Comparison of ENCODE assay signal across 9 cellular contexts in the genomic region with DNA sequence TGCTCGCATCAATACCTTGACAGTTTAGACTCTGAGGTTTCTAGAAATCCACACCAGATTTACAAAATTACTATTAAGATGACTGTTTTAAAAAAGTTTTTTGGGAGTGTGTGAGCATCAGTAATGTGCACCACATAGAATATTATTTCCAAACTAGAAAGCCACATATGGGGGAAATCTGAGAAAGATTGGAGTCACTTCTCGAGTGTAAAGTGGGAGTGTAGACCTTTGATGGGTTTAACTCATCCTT. TPM values are rescaled to one million over a fixed set of nuclear protein-coding genes. Genes with fewer than 3 reads are reported as not detected.
DNase-seq lines count a peak whose midpoint lies in the region; ATAC-seq and TF ChIP-seq lines count a peak whose summit lies in the region.
"Had no signal": no experiment of that assay in that cellular context is flagged by ENCODE, and none has a peak within 500 bp of the region (broad histone marks: within the 10 kb centered on the region; RNA-seq: fewer than 3 reads in every experiment).

No MANE protein-coding gene starts in this region.

- H3K27me3 Mint-ChIP-seq in activated T-helper 2 cell treated with anti-CD3 and anti-CD28 coated beads, Interferon-gamma antibody, Interleukin-2, Interleukin-4, amounts not matched to agents 10 μg/mL and 5 μg/mL and 100 μg/mL, durations not matched to agents 14 hours and 24 hours and 36 hours (ENCODE audit: low read depth), result peaks cover 41% of the 10 kb centered on the region
- H3K27me3 Mint-ChIP-seq in naive thymus-derived CD4-positive, alpha-beta T cell, result peaks cover 23 to 54% (median 43%) of the 10 kb centered on the region in 5 donors

- no peak overlapping the region for H3K27ac Mint-ChIP-seq in activated T-helper 2 cell treated with anti-CD3 and anti-CD28 coated beads, Interferon-gamma antibody, Interleukin-2, Interleukin-4, amounts not matched to agents 10 μg/mL and 5 μg/mL and 100 μg/mL, durations not matched to agents 14 hours and 24 hours and 36 hours
- no peak overlapping the region for H3K27ac Mint-ChIP-seq in naive thymus-derived CD4-positive, alpha-beta T cell

- H3K27me3 ChIP-seq in BE2C, result no peaks in the 10 kb centered on the region
- peaks cover 0 to 14% of the 10 kb centered on the region in 2 donors for H3K27me3 ChIP-seq in naive thymus-derived CD4-positive, alpha-beta T cell (ENCODE audit: control insufficient read depth in 2 of 2, insufficient read depth in 2 of 2, low read length in 2 of 2)

- no peaks in the 10 kb centered on the region for H3K36me3 ChIP-seq in BE2C
- no peaks in the 10 kb centered on the region for H3K36me3 ChIP-seq in naive thymus-derived CD4-positive, alpha-beta T cell (ENCODE audit: control insufficient read depth in 2 of 3, insufficient read depth in 3 of 3, low read length in 3 of 3)

- H3K4me3 ChIP-seq in BE2C (ENCODE audit: low read depth, low read length) (peak overlapping the region; percentile 60), GM12865 (ENCODE audit: low read depth, low read length) (peak overlapping the region; percentile 93)
- peak overlapping the region; percentile 33 for H3K4me3 ChIP-seq in naive thymus-derived CD4-positive, alpha-beta T cell (ENCODE audit: low read length)

- no peak for DNase-seq in BE2C
- DNase-seq in GM12865 (ENCODE audit: low read depth), result no peak
- no peak for DNase-seq in activated T-helper 2 cell treated with anti-CD3 and anti-CD28 coated beads, Interferon-gamma antibody, Interleukin-2, Interleukin-4, amounts not matched to agents 10 μg/mL and 5 μg/mL and 100 μg/mL, durations not matched to agents 14 hours and 24 hours and 36 hours (ENCODE audit: low spot score)
- DNase-seq in naive thymus-derived CD4-positive, alpha-beta T cell, result no peak
- DNase-seq in NCI-H2227 (lab: John Stamatoyannopoulos, UW; ENCODE audit: unreplicated experiment), result no peak
- DNase-seq in NCI-H510A treated with DMSO at 0.1 percent for 48 hours (lab: John Stamatoyannopoulos, UW), result no peak

- no peak for ATAC-seq in naive thymus-derived CD4-positive, alpha-beta T cell
- ATAC-seq in HG03469 (IDR thresholded peaks at IDR 0.05; ENCODE audit: unreplicated experiment), result no peak
- no peak for ATAC-seq in GM18520 (IDR thresholded peaks at IDR 0.05; ENCODE audit: unreplicated experiment)

- H3K9me3 ChIP-seq in BE2C, result no peaks in the 10 kb centered on the region
- no peaks in the 10 kb centered on the region for H3K9me3 ChIP-seq in naive thymus-derived CD4-positive, alpha-beta T cell (ENCODE audit: control insufficient read depth in 2 of 3, low read length in 3 of 3)

- intact Hi-C loops in activated T-helper 2 cell treated with anti-CD3 and anti-CD28 coated beads, Interferon-gamma antibody, Interleukin-2, Interleukin-4, amounts not matched to agents 10 μg/mL and 5 μg/mL and 100 μg/mL, durations not matched to agents 14 hours and 24 hours and 36 hours (cut with micrococcal nuclease), result loop anchor here (5.0 kb wide), 1 partner anchor 44 kb away; the partner anchor contains the start of gene FOXJ3
- intact Hi-C loops in naive thymus-derived CD4-positive, alpha-beta T cell (cut with micrococcal nuclease), result loop anchor here in 1 of 2 donors (2.0 to 5.0 kb wide), 2 partner anchors 47 to 76 kb away; partner anchors contain the start of genes FOXJ3, PPCS and ZMYND12

- H3K9me3 Mint-ChIP-seq in activated T-helper 2 cell treated with anti-CD3 and anti-CD28 coated beads, Interferon-gamma antibody, Interleukin-2, Interleukin-4, amounts not matched to agents 10 μg/mL and 5 μg/mL and 100 μg/mL, durations not matched to agents 14 hours and 24 hours and 36 hours, result no peaks in the 10 kb centered on the region
- no peaks in the 10 kb centered on the region for H3K9me3 Mint-ChIP-seq in naive thymus-derived CD4-positive, alpha-beta T cell

- POLR2A ChIA-PET in naive thymus-derived CD4-positive, alpha-beta T cell (lab: Charles Lee), result interaction anchor here (0.9 kb wide), 1 partner anchor 66 kb away, joined by 3 read pairs; no protein-coding TSS in a partner anchor

- no peak overlapping the region for H3K27ac ChIP-seq in naive thymus-derived CD4-positive, alpha-beta T cell (ENCODE audit: low read depth, low read length)

- H3K4me3 Mint-ChIP-seq in activated T-helper 2 cell treated with anti-CD3 and anti-CD28 coated beads, Interferon-gamma antibody, Interleukin-2, Interleukin-4, amounts not matched to agents 10 μg/mL and 5 μg/mL and 100 μg/mL, durations not matched to agents 14 hours and 24 hours and 36 hours (ENCODE audit: low read depth), result peak overlapping the region; percentile 78
- peak overlapping the region; percentile 61 to 84 (median 72) for H3K4me3 Mint-ChIP-seq in naive thymus-derived CD4-positive, alpha-beta T cell

- peaks cover 2% of the 10 kb centered on the region for H3K4me1 Mint-ChIP-seq in activated T-helper 2 cell treated with anti-CD3 and anti-CD28 coated beads, Interferon-gamma antibody, Interleukin-2, Interleukin-4, amounts not matched to agents 10 μg/mL and 5 μg/mL and 100 μg/mL, durations not matched to agents 14 hours and 24 hours and 36 hours (ENCODE audit: low read depth)
- H3K4me1 Mint-ChIP-seq in naive thymus-derived CD4-positive, alpha-beta T cell, result peaks cover 0 to 15% (median 7%) of the 10 kb centered on the region in 7 donors

- CTCF ChIA-PET in naive thymus-derived CD4-positive, alpha-beta T cell (lab: Charles Lee), result interaction anchor here (0.7 kb wide), 1 partner anchor 16 kb away, joined by 3 read pairs; no protein-coding TSS in a partner anchor

- no peaks in the 10 kb centered on the region for H3K36me3 Mint-ChIP-seq in activated T-helper 2 cell treated with anti-CD3 and anti-CD28 coated beads, Interferon-gamma antibody, Interleukin-2, Interleukin-4, amounts not matched to agents 10 μg/mL and 5 μg/mL and 100 μg/mL, durations not matched to agents 14 hours and 24 hours and 36 hours (ENCODE audit: low read depth)
- no peaks in the 10 kb centered on the region for H3K36me3 Mint-ChIP-seq in naive thymus-derived CD4-positive, alpha-beta T cell

- TF ChIP-seq CTCF in BE2C (IDR thresholded peaks at IDR 0.05; ENCODE audit: low read depth, low read length), result no peak
- TF ChIP-seq CTCF in GM12865 (IDR thresholded peaks at IDR 0.05; ENCODE audit: insufficient read depth, low read depth, low read length, missing control alignments), result no peak

- no peaks in the 10 kb centered on the region for H3K4me1 ChIP-seq in BE2C
- H3K4me1 ChIP-seq in naive thymus-derived CD4-positive, alpha-beta T cell (ENCODE audit: control insufficient read depth in 2 of 2, insufficient read depth in 2 of 2, low read length in 2 of 2), result no peaks in the 10 kb centered on the region

RNA-seq across cellular contexts. Expression of gene RIMKLA, which starts 0.8 kb away (rescaled TPM):
- 5.9 TPM for polyA plus RNA-seq in BE2C (2012; ENCODE audit: insufficient read depth, insufficient read length, low read depth)
- total RNA-seq in activated T-helper 2 cell treated with anti-CD3 and anti-CD28 coated beads, Interferon-gamma antibody, Interleukin-2, Interleukin-4, amounts not matched to agents 10 μg/mL and 5 μg/mL and 100 μg/mL, durations not matched to agents 14 hours and 24 hours and 36 hours, result 5.2 and 5.3 TPM in 2 replicates
- 1 to 10 TPM in 1 of 5 experiments, under 1 TPM in 3, not detected in 1; 0.03 to 3.1 (median 0.17) TPM for total RNA-seq in naive thymus-derived CD4-positive, alpha-beta T cell
- not detected for polyA plus RNA-seq in naive thymus-derived CD4-positive, alpha-beta T cell
- polyA plus RNA-seq: keratinocyte had no signal

RNA-seq across cellular contexts. Expression of gene FOXJ3, which starts 46.3 kb away (rescaled TPM):
- polyA plus RNA-seq in BE2C (2012; ENCODE audit: insufficient read depth, insufficient read length, low read depth), result 16.8 TPM
- total RNA-seq in activated T-helper 2 cell treated with anti-CD3 and anti-CD28 coated beads, Interferon-gamma antibody, Interleukin-2, Interleukin-4, amounts not matched to agents 10 μg/mL and 5 μg/mL and 100 μg/mL, durations not matched to agents 14 hours and 24 hours and 36 hours, result 43.1 and 46.4 TPM in 2 replicates
- total RNA-seq in naive thymus-derived CD4-positive, alpha-beta T cell, result 10 to 100 TPM; 59.5 to 93.3 (median 76.5) TPM
- 10 to 100 TPM; 38.9 to 41.6 TPM for polyA plus RNA-seq in naive thymus-derived CD4-positive, alpha-beta T cell

Comparison
In these comparisons a context has a peak if more than half of its experiments do, and no peak if none do; other contexts are left out.
1. H3K4me3 ChIP-seq: peak in every context shown above with its lines; median percentile 93 in GM12865; 60 in BE2C; 33 in naive thymus-derived CD4-positive, alpha-beta T cell.